In genomic region chr4:122537388-122538135, GRCh38 we compare ENCODE assay signal across 17 cellular contexts.
DNase-seq lines count a peak whose midpoint lies in the region; ATAC-seq and TF ChIP-seq lines count a peak whose summit lies in the region.
"Had no signal": no experiment of that assay in that cellular context is flagged by ENCODE, and none has a peak within 500 bp of the region (broad histone marks: within the 10 kb centered on the region; RNA-seq: fewer than 3 reads in every experiment).

No MANE protein-coding gene starts in this region.

- no peaks in the 10 kb centered on the region for H3K4me1 ChIP-seq in prostate gland (replicated peaks)

- no peaks in the 10 kb centered on the region for H3K9me3 ChIP-seq in prostate gland

- peak overlapping the region; percentile 30 for H3K4me3 Mint-ChIP-seq in activated CD4-positive, alpha-beta T cell treated with anti-CD3 and anti-CD28 coated beads, Interleukin-2, amount 10 ng/mL, durations not matched to agents 24 days and 14 days
- no peak overlapping the region for H3K4me3 Mint-ChIP-seq in immature natural killer cell
- H3K4me3 Mint-ChIP-seq: B cell had no signal

- 90% methylated on average over 2 of the region's 2 CpGs for WGBS in prostate gland

- no peak for ATAC-seq in activated naive CD4-positive, alpha-beta T cell treated with anti-CD3 and anti-CD28 coated beads, Interleukin-2, amount 50 U/mL, for 72 hours

- TF ChIP-seq CTCF in dorsolateral prefrontal cortex (IDR thresholded peaks at IDR 0.05 in 54 of 56, conservative IDR thresholded peaks at IDR 0.05 in 2 of 56; ENCODE audit: low read depth in 1 of 56, partially characterized antibody in 56 of 56) = no peak
- no peak for TF ChIP-seq CTCF in prostate gland (IDR thresholded peaks at IDR 0.05)

- H3K27ac ChIP-seq in dorsolateral prefrontal cortex (no peak overlapping the region), prostate gland (no peak overlapping the region)
- H3K27ac ChIP-seq: KMS-11 had no signal

- H3K36me3 Mint-ChIP-seq in activated CD4-positive, alpha-beta T cell treated with anti-CD3 and anti-CD28 coated beads, Interleukin-2, amount 10 ng/mL, durations not matched to agents 24 days and 14 days (ENCODE audit: low read depth) = peaks cover 14% of the 10 kb centered on the region
- peaks cover 9 to 27% of the 10 kb centered on the region in 2 donors for H3K36me3 Mint-ChIP-seq in activated naive CD4-positive, alpha-beta T cell treated with anti-CD3 and anti-CD28 coated beads, Interleukin-2, amount 50 U/mL, for 72 hours
- H3K36me3 Mint-ChIP-seq in immature natural killer cell = no peaks in the 10 kb centered on the region

- intact Hi-C loops in activated CD4-positive, alpha-beta T cell treated with anti-CD3 and anti-CD28 coated beads, Interleukin-2, amount 10 ng/mL, durations not matched to agents 24 days and 14 days (cut with micrococcal nuclease) = loop anchor here (2.0 kb wide), 1 partner anchor 15 kb away; no protein-coding TSS in a partner anchor
- intact Hi-C loops in dorsolateral prefrontal cortex (cut with DNase I) = no loop called here
- intact Hi-C loops in prostate gland (cut with DNase I) = no loop called here

- H3K4me3 ChIP-seq in dorsolateral prefrontal cortex (no peak overlapping the region), prostate gland (no peak overlapping the region)

- no peak for DNase-seq in activated CD4-positive, alpha-beta T cell treated with anti-CD3 and anti-CD28 coated beads, Interleukin-2, amount 10 ng/mL, durations not matched to agents 24 days and 14 days
- no peak for DNase-seq in activated CD4-positive, alpha-beta T cell treated with anti-CD3 and anti-CD28 coated beads, Interleukin-2, amount 50 U/mL, for 1 hour
- no peak for DNase-seq in activated naive CD4-positive, alpha-beta T cell treated with anti-CD3 and anti-CD28 coated beads, Interleukin-2, amount 50 U/mL, for 72 hours (ENCODE audit: low spot score in 2 of 2)
- no peak for DNase-seq in activated naive CD4-positive, alpha-beta T cell treated with Interleukin-2 at 50 U/mL for 16 hours
- peak in 6 of 10 donors; percentile 10 to 49 (median 42) for DNase-seq in dorsolateral prefrontal cortex
- DNase-seq in superior temporal gyrus (ENCODE audit: extremely low spot score) = peak; percentile 30
- no peak for DNase-seq in immature natural killer cell
- no peak for DNase-seq in prostate gland (ENCODE audit: low spot score)
- DNase-seq: 8988T, H7, NCI-H1417 treated with DMSO at 0.1 percent for 48 hours, NCI-H187 treated with DMSO at 0.1 percent for 48 hours, NCI-H2227 treated with DMSO at 0.1 percent for 48 hours, NCI-H510A treated with DMSO at 0.1 percent for 48 hours, NCI-H774 had no signal

- no peaks in the 10 kb centered on the region for H3K36me3 ChIP-seq in prostate gland

- H3K4me1 Mint-ChIP-seq in activated CD4-positive, alpha-beta T cell treated with anti-CD3 and anti-CD28 coated beads, Interleukin-2, amount 10 ng/mL, durations not matched to agents 24 days and 14 days = peaks cover 61% of the 10 kb centered on the region
- no peaks in the 10 kb centered on the region for H3K4me1 Mint-ChIP-seq in immature natural killer cell
- H3K4me1 Mint-ChIP-seq: B cell had no signal

- H3K27me3 ChIP-seq in dorsolateral prefrontal cortex (no peaks in the 10 kb centered on the region), prostate gland (replicated peaks; ENCODE audit: insufficient read depth) (no peaks in the 10 kb centered on the region)

- no peak for TF ChIP-seq POLR2A in prostate gland (IDR thresholded peaks at IDR 0.05)

- peak overlapping the region; percentile 78 for H3K27ac Mint-ChIP-seq in activated CD4-positive, alpha-beta T cell treated with anti-CD3 and anti-CD28 coated beads, Interleukin-2, amount 10 ng/mL, durations not matched to agents 24 days and 14 days
- peak overlapping the region; percentile 84 to 97 for H3K27ac Mint-ChIP-seq in activated naive CD4-positive, alpha-beta T cell treated with anti-CD3 and anti-CD28 coated beads, Interleukin-2, amount 50 U/mL, for 72 hours
- no peak overlapping the region for H3K27ac Mint-ChIP-seq in immature natural killer cell
- H3K27ac Mint-ChIP-seq: B cell had no signal

- H3K9me3 Mint-ChIP-seq in activated CD4-positive, alpha-beta T cell treated with anti-CD3 and anti-CD28 coated beads, Interleukin-2, amount 10 ng/mL, durations not matched to agents 24 days and 14 days = peaks cover 34% of the 10 kb centered on the region
- H3K9me3 Mint-ChIP-seq in activated naive CD4-positive, alpha-beta T cell treated with anti-CD3 and anti-CD28 coated beads, Interleukin-2, amount 50 U/mL, for 72 hours = peaks cover 10 to 23% of the 10 kb centered on the region in 2 donors
- H3K9me3 Mint-ChIP-seq in immature natural killer cell = no peaks in the 10 kb centered on the region

- no peaks in the 10 kb centered on the region for H3K27me3 Mint-ChIP-seq in activated CD4-positive, alpha-beta T cell treated with anti-CD3 and anti-CD28 coated beads, Interleukin-2, amount 10 ng/mL, durations not matched to agents 24 days and 14 days
- peaks cover 0 to 3% (median 0%) of the 10 kb centered on the region in 3 donors for H3K27me3 Mint-ChIP-seq in immature natural killer cell (ENCODE audit: low read depth in 3 of 3)
- H3K27me3 Mint-ChIP-seq: B cell had no signal

Comparison
In these comparisons a context has a peak if more than half of its experiments do, and no peak if none do; other contexts are left out.
1. DNase-seq: peak in dorsolateral prefrontal cortex (6 of 10) and superior temporal gyrus (single experiment); none in activated CD4-positive, alpha-beta T cell treated with anti-CD3 and anti-CD28 coated beads, Interleukin-2, amount 10 ng/mL, durations not matched to agents 24 days and 14 days (single experiment), activated CD4-positive, alpha-beta T cell treated with anti-CD3 and anti-CD28 coated beads, Interleukin-2, amount 50 U/mL, for 1 hour (single experiment), activated naive CD4-positive, alpha-beta T cell treated with anti-CD3 and anti-CD28 coated beads, Interleukin-2, amount 50 U/mL, for 72 hours (0 of 2), activated naive CD4-positive, alpha-beta T cell treated with Interleukin-2 at 50 U/mL for 16 hours (single experiment), immature natural killer cell (0 of 3) and prostate gland (single experiment).
2. H3K27ac Mint-ChIP-seq: peak in activated CD4-positive, alpha-beta T cell treated with anti-CD3 and anti-CD28 coated beads, Interleukin-2, amount 10 ng/mL, durations not matched to agents 24 days and 14 days (single experiment) and activated naive CD4-positive, alpha-beta T cell treated with anti-CD3 and anti-CD28 coated beads, Interleukin-2, amount 50 U/mL, for 72 hours (2 of 2); none in immature natural killer cell (0 of 6).